8 cellular contexts compared by ENCODE assay signal in genomic region chr18:70290482-70291294, GRCh38. TPM values are rescaled to one million over a fixed set of nuclear protein-coding genes. Genes with fewer than 3 reads are reported as not detected.
DNase-seq lines count a peak whose midpoint lies in the region; ATAC-seq and TF ChIP-seq lines count a peak whose summit lies in the region.

No MANE protein-coding gene starts in this region.

- H3K27ac Mint-ChIP-seq in naive B cell: peak overlapping the region in 2 of 6 donors; percentile 38 to 42

- peaks cover 0 to 26% of the 10 kb centered on the region in 2 experiments; a peak in 2 of 4 replicates for H3K79me1 ChIP-seq in IMR-90 (ENCODE audit: low read depth in 1 of 2, low read length in 2 of 2)

- peaks cover 18% of the 10 kb centered on the region for H3K9me1 ChIP-seq in IMR-90 (ENCODE audit: insufficient read depth, low read length)

- H3K9me3 ChIP-seq in IMR-90 (ENCODE audit: control insufficient read depth, insufficient read depth, low read length): no peaks in the 10 kb centered on the region

- peak overlapping the region; percentile 35 to 94 (median 70) for H3K4me3 Mint-ChIP-seq in naive B cell

- no peaks in the 10 kb centered on the region for H3K27me3 ChIP-seq in IMR-90 (ENCODE audit: control insufficient read depth, insufficient read depth, low read length)

- H3K56ac ChIP-seq in IMR-90 (ENCODE audit: extremely low read depth, insufficient read depth, low read length): peak overlapping the region; percentile 2; the same call in 1 of the 2 replicates

- H2AFZ ChIP-seq in IMR-90 (replicated peaks; ENCODE audit: low read length, poor library complexity): no peak overlapping the region

- peak overlapping the region; percentile 85 for H3K9ac ChIP-seq in IMR-90 (ENCODE audit: low read depth, low read length)

- peak overlapping the region; percentile 54 for H3K4me2 ChIP-seq in IMR-90 (ENCODE audit: low read depth, low read length)

- no peak for TF ChIP-seq RAD21 in IMR-90 (IDR thresholded peaks at IDR 0.05; ENCODE audit: low read length)

- no TSS peak for BruUV-seq in IMR-90 (replicated peaks; lab: Mats Ljungman, UMichigan)

- H3K27ac ChIP-seq in IMR-90 (ENCODE audit: insufficient read depth, low read length): peak overlapping the region; percentile 51

- intact Hi-C loops in IMR-90 (cut with micrococcal nuclease): no loop called here

- peak overlapping the region; percentile 27; the same call in 1 of the 2 replicates for H2AK5ac ChIP-seq in IMR-90 (ENCODE audit: low read depth, low read length)

- H3K4me3 ChIP-seq in AG10803 (ENCODE audit: low read length): peak overlapping the region; percentile 71
- H3K4me3 ChIP-seq in IMR-90 (ENCODE audit: insufficient read depth, low read depth, low read length): peak overlapping the region; percentile 53
- peak overlapping the region; percentile 75 for H3K4me3 ChIP-seq in choroid plexus epithelial cell (ENCODE audit: low read depth, low read length)

- peak overlapping the region; percentile 97 for H3K23ac ChIP-seq in IMR-90 (ENCODE audit: low read depth, low read length)

- no peak overlapping the region for H4K91ac ChIP-seq in IMR-90 (ENCODE audit: insufficient read depth, low read depth, low read length)

- TF ChIP-seq CTCF in AG10803 (conservative IDR thresholded peaks at IDR 0.05; ENCODE audit: low read length): no peak
- no peak for TF ChIP-seq CTCF in IMR-90 (conservative IDR thresholded peaks at IDR 0.05; ENCODE audit: low read depth, low read length)
- TF ChIP-seq CTCF in choroid plexus epithelial cell (conservative IDR thresholded peaks at IDR 0.05; ENCODE audit: low read depth, low read length): no peak

- TF ChIP-seq POLR2A in IMR-90 (IDR thresholded peaks at IDR 0.05; ENCODE audit: low read depth, low read length): no peak

- POLR2A ChIA-PET in IMR-90 (lab: Charles Lee; ENCODE audit: unreplicated experiment): no interaction called here

- H3K4ac ChIP-seq in IMR-90 (ENCODE audit: low read depth, low read length): peak overlapping the region; percentile 81; the same call in 1 of the 2 replicates

- H3K27me3 Mint-ChIP-seq in naive B cell: peaks cover 20 to 21% (median 21%) of the 10 kb centered on the region in 3 donors

- H4K5ac ChIP-seq in IMR-90 (ENCODE audit: low read depth, low read length): no peak overlapping the region

- no peaks in the 10 kb centered on the region for H3K36me3 Mint-ChIP-seq in naive B cell

- in situ Hi-C loops in IMR-90 (cut with MboI; ENCODE audit: low sequenced_read_pairs): loop anchor here (5.0 kb wide), 1 partner anchor 83 kb away; the partner anchor contains the start of gene RTTN

- peak overlapping the region in 1 of 2 experiments; percentile 57; a peak in 3 of 4 replicates for H4K8ac ChIP-seq in IMR-90 (ENCODE audit: low read depth in 2 of 2, low read length in 2 of 2)

- no CpG with 5 or more reads among the region's 11 CpGs for WGBS in IMR-90 (ENCODE audit: extremely low coverage in 2 of 2, insufficient read length in 1 of 2), 2 experiments

- dilution Hi-C loops in IMR-90 (cut with HindIII; ENCODE audit: low sequenced_read_pairs, unreplicated experiment): no loop called here

- H2BK15ac ChIP-seq in IMR-90 (ENCODE audit: low read depth, low read length): no peak overlapping the region

- no peak overlapping the region for H2BK20ac ChIP-seq in IMR-90 (ENCODE audit: low read depth, low read length)

- no peaks in the 10 kb centered on the region for H3K36me3 ChIP-seq in IMR-90 (ENCODE audit: control insufficient read depth, insufficient read depth, low read length)

- CTCF ChIA-PET in IMR-90 (lab: Yijun Ruan, JAX): interaction anchor here (0.5 kb wide), 1 partner anchor 157 kb away, joined by 3 read pairs; no protein-coding TSS in a partner anchor

- no peak overlapping the region; the same call in 1 of the 2 replicates for H3K18ac ChIP-seq in IMR-90 (ENCODE audit: low read depth, low read length)

- H2BK5ac ChIP-seq in IMR-90 (ENCODE audit: low read depth, low read length, poor library complexity, severe bottlenecking): peak overlapping the region; percentile 56

- H3K4me1 ChIP-seq in IMR-90 (ENCODE audit: control insufficient read depth, insufficient read depth, low read length): peaks cover 14% of the 10 kb centered on the region

- H2AK9ac ChIP-seq in IMR-90 (replicated peaks; ENCODE audit: low read depth, low read length, poor library complexity): peak overlapping the region; percentile 35

- peaks cover 0 to 11% (median 7%) of the 10 kb centered on the region in 3 donors for H3K4me1 Mint-ChIP-seq in naive B cell

- ATAC-seq in IMR-90 (ENCODE audit: low read depth): no peak
- ATAC-seq in naive B cell (ENCODE audit: low read depth in 2 of 2): no peak
- ATAC-seq in HG02759 (IDR thresholded peaks at IDR 0.05; ENCODE audit: unreplicated experiment): no peak
- no peak for ATAC-seq in GM19452 (IDR thresholded peaks at IDR 0.05; ENCODE audit: unreplicated experiment)
- ATAC-seq in HG02981 (IDR thresholded peaks at IDR 0.05; ENCODE audit: unreplicated experiment): no peak

- peak overlapping the region; percentile 2; the same call in 1 of the 2 replicates for H2BK120ac ChIP-seq in IMR-90 (ENCODE audit: low read depth, low read length)

- no peaks in the 10 kb centered on the region for H3K9me3 Mint-ChIP-seq in naive B cell

- peak overlapping the region; percentile 26; the same call in 1 of the 2 replicates for H3K14ac ChIP-seq in IMR-90 (replicated peaks; ENCODE audit: low read depth, low read length)

- DNase-seq in AG10803 (ENCODE audit: low read depth): no peak
- no peak for DNase-seq in IMR-90
- no peak for DNase-seq in choroid plexus epithelial cell (ENCODE audit: low read depth)
- DNase-seq in naive B cell: no peak
- no peak for DNase-seq in cortex of kidney (lab: John Stamatoyannopoulos, UW)

- peaks cover 53% of the 10 kb centered on the region for H4K20me1 ChIP-seq in IMR-90 (ENCODE audit: insufficient read depth, low read length)

TF ChIP-seq in IMR-90, 13 proteins besides CTCF, POLR2A, EP300 and RAD21:
- no peak for TF ChIP-seq BHLHE40 (IDR thresholded peaks at IDR 0.05; ENCODE audit: low read depth, low read length)

RNA-seq across cellular contexts. Expression of gene SOCS6, which starts 1.8 kb away (rescaled TPM):
- 53.9 and 57.4 TPM in 2 replicates for total RNA-seq in IMR-90 (2012; rRNA removed)
- 21.3 and 21.8 TPM in 2 replicates for polyA plus RNA-seq in IMR-90 (2012; rRNA removed)
- polyA plus RNA-seq in IMR-90 (2012; cell fraction: cytosol; rRNA removed): 8.5 and 13.0 TPM in 2 replicates
- polyA plus RNA-seq in IMR-90 (2012; cell fraction: nucleus; rRNA removed; ENCODE audit: low replicate concordance): 11.5 and 16.7 TPM in 2 replicates
- 1 to 10 TPM in 2 of 6 donors, under 1 TPM in 3, not detected in 1; 0.17 to 1.1 (median 0.75) TPM for polyA plus RNA-seq in naive B cell (ENCODE audit: low read depth in 6 of 6)

Comparison
In these comparisons a context has a peak if more than half of its experiments do, and no peak if none do; other contexts are left out.
1. RNA of gene SOCS6, which starts 1.8 kb away (polyA plus RNA-seq): 8.5 to 21.8 TPM in IMR-90; 0.17 to 1.1 TPM in naive B cell; every median in the first group is over 4 times any median in the second.
2. Peak in every context shown above with its lines, with median percentiles within 50 percentile points of each other: H3K4me3 ChIP-seq.